Comparison of ENCODE assay signal across 11 cellular contexts in the genomic region with DNA sequence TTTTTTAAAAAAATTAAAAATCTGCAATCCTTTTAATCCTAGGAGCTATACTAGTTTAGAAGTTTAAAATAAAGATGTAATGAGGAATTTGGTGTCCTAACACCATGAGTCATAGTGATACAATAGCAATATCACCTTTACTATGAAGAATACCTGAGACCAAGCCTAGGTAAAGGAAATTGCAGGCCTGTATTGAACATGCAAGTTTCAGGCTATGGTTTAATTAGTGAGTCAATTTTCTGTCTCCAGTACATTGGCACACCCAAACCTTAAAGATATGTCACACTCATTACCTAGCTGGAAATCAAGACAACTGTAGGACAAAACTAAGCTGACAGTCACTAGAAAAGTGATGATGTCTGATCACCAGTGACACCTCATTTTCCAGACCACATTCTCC. TPM values are rescaled to one million over a fixed set of nuclear protein-coding genes. Genes with fewer than 3 reads are reported as not detected.
DNase-seq lines count a peak whose midpoint lies in the region; ATAC-seq, FAIRE-seq and TF ChIP-seq lines count a peak whose summit lies in the region.
"Not testable (repeated sequence)": the region's sequence is repeated elsewhere in the genome, so short reads cannot be mapped to it uniquely, and the experiment has no call there.
"Had no signal": no experiment of that assay in that cellular context is flagged by ENCODE, and none has a peak within 500 bp of the region (broad histone marks: within the 10 kb centered on the region; RNA-seq: fewer than 3 reads in every experiment).

No MANE protein-coding gene starts in this region.

- RAD21 ChIA-PET in HCT116 (lab: Charles Lee; ENCODE audit: low non-redundant PET in 1 of 2, low total read pairs in 2 of 2, uncharacterized antibody in 2 of 2, unreplicated experiment in 2 of 2): not testable (repeated sequence)

- H3K27me3 Mint-ChIP-seq in activated T-cell treated with anti-CD3 and anti-CD28 coated beads, Interleukin-2, amount 50 U/mL, for 72 hours (ENCODE audit: low read depth); astrocyte (ENCODE audit: low read depth, unreplicated experiment): not testable (repeated sequence)

- not testable (repeated sequence) for H3K9ac ChIP-seq in HCT116 (ENCODE audit: low read length); astrocyte (ENCODE audit: low read length); parathyroid adenoma
- H3K9ac ChIP-seq in keratinocyte (ENCODE audit: control insufficient read depth, extremely low read depth, insufficient read depth, low read length): peak overlapping the region; percentile 57

- TF ChIP-seq CTCF in HCT116 (IDR thresholded peaks at IDR 0.05 in 2 of 3, conservative IDR thresholded peaks at IDR 0.05 in 1 of 3; ENCODE audit: borderline replicate concordance in 1 of 3, insufficient read depth in 1 of 3, low read depth in 2 of 3, low read length in 2 of 3); astrocyte (IDR thresholded peaks at IDR 0.05; ENCODE audit: insufficient read depth, low read depth, low read length); epithelial cell of esophagus (IDR thresholded peaks at IDR 0.05; ENCODE audit: insufficient read depth, low read depth, low read length, missing control alignments); keratinocyte (optimal IDR thresholded peaks at IDR 0.05 in 1 of 3, IDR thresholded peaks at IDR 0.05 in 1 of 3, conservative IDR thresholded peaks at IDR 0.05 in 1 of 3; ENCODE audit: extremely low read depth in 1 of 3, insufficient read depth in 2 of 3, low read length in 3 of 3); parathyroid adenoma (IDR thresholded peaks at IDR 0.05): not testable (repeated sequence)

- not testable (repeated sequence) for H3K9me3 ChIP-seq in HCT116 (ENCODE audit: control insufficient read depth in 1 of 2, insufficient read depth in 1 of 2, low read depth in 1 of 2, low read length in 2 of 2); SJSA1 (replicated peaks); astrocyte (ENCODE audit: insufficient read depth, low read depth, low read length); keratinocyte (ENCODE audit: control insufficient read depth, low read depth, low read length); parathyroid adenoma (ENCODE audit: control insufficient read depth, low read length)

- TF ChIP-seq POLR2A in HCT116 (IDR thresholded peaks at IDR 0.05; ENCODE audit: borderline replicate concordance, extremely low read depth, insufficient read depth, insufficient read length): not testable (repeated sequence)

- H3K4me1 ChIP-seq in ACC112 (ENCODE audit: control insufficient read depth, insufficient read depth, low read length, unreplicated experiment): peaks cover 46% of the 10 kb centered on the region
- H3K4me1 ChIP-seq in HCT116 (ENCODE audit: control insufficient read depth in 1 of 2, insufficient read depth in 2 of 2, low read length in 2 of 2): peaks cover 43 to 56% of the 10 kb centered on the region in 2 experiments
- H3K4me1 ChIP-seq in SJSA1 (replicated peaks): peaks cover 50% of the 10 kb centered on the region
- H3K4me1 ChIP-seq in astrocyte (ENCODE audit: insufficient read depth, low read length): peaks cover 39% of the 10 kb centered on the region
- H3K4me1 ChIP-seq in keratinocyte (ENCODE audit: control insufficient read depth, extremely low read depth, insufficient read depth, low read length): peaks cover 62% of the 10 kb centered on the region
- peaks cover 11% of the 10 kb centered on the region for H3K4me1 ChIP-seq in parathyroid adenoma

- H3K79me2 ChIP-seq in ACC112 (ENCODE audit: control insufficient read depth, insufficient read depth, low read length, unreplicated experiment); HCT116 (ENCODE audit: insufficient read depth, low read length); astrocyte (ENCODE audit: insufficient read depth, low read length); keratinocyte (ENCODE audit: control insufficient read depth, insufficient read depth, low read length); parathyroid adenoma: not testable (repeated sequence)

- intact Hi-C loops in HCT116 (cut with micrococcal nuclease): not testable (repeated sequence)

- H3K4me3 ChIP-seq in ACC112 (ENCODE audit: low read depth, low read length); HCT116 (replicated peaks in 1 of 2; ENCODE audit: low read depth in 1 of 2, low read length in 2 of 2); SJSA1; astrocyte (ENCODE audit: insufficient read depth, low read depth, low read length); epithelial cell of esophagus (ENCODE audit: low read length); keratinocyte (ENCODE audit: control insufficient read depth in 2 of 3, extremely low read depth in 1 of 3, insufficient read depth in 2 of 3, low read depth in 1 of 3, low read length in 3 of 3); parathyroid adenoma (ENCODE audit: low read depth, low read length): not testable (repeated sequence)

- not testable (repeated sequence) for DNase-seq in HCT116 (ENCODE audit: low read depth, low spot score); SJSA1 (ENCODE audit: low read depth in 1 of 2, low spot score in 2 of 2); activated T-cell treated with anti-CD3 and anti-CD28 coated beads, Interleukin-2, amount 50 U/mL, for 72 hours; astrocyte (ENCODE audit: low read depth); keratinocyte (ENCODE audit: low read depth, low spot score)
- DNase-seq in epithelial cell of esophagus (ENCODE audit: low read depth): peak; percentile 79

- H3K9me1 ChIP-seq in keratinocyte (ENCODE audit: control insufficient read depth, extremely low read depth, insufficient read depth, low read length): not testable (repeated sequence)

- H3K36me3 Mint-ChIP-seq in activated T-cell treated with anti-CD3 and anti-CD28 coated beads, Interleukin-2, amount 50 U/mL, for 72 hours (ENCODE audit: insufficient read depth in 2 of 2); astrocyte (ENCODE audit: low read depth, unreplicated experiment): not testable (repeated sequence)

- CTCF ChIA-PET in HCT116 (lab: Charles Lee): not testable (repeated sequence)

- not testable (repeated sequence) for TF ChIP-seq RAD21 in HCT116 (IDR thresholded peaks at IDR 0.05; ENCODE audit: low read depth)

- not testable (repeated sequence) for BruUV-seq in HCT116 (replicated peaks; lab: Mats Ljungman, UMichigan)

- H3K4me2 ChIP-seq in HCT116 (ENCODE audit: low read length) (peak overlapping the region; percentile 58), keratinocyte (ENCODE audit: control insufficient read depth, extremely low read depth, insufficient read depth, low read depth, low read length) (peak overlapping the region; percentile 73)
- H3K4me2 ChIP-seq in astrocyte (ENCODE audit: low read length); parathyroid adenoma (ENCODE audit: low read length): not testable (repeated sequence)

- FAIRE-seq in astrocyte (lab: Jason Lieb, UNC) (peak; percentile 58), keratinocyte (lab: Jason Lieb, UNC) (peak; percentile 85)

- H3K27ac Mint-ChIP-seq in activated T-cell treated with anti-CD3 and anti-CD28 coated beads, Interleukin-2, amount 50 U/mL, for 72 hours; astrocyte (ENCODE audit: unreplicated experiment): not testable (repeated sequence)

- H3K27ac ChIP-seq in ACC112 (ENCODE audit: low read depth, low read length): peak overlapping the region; percentile 98; the same call in 1 of the 2 replicates
- H3K27ac ChIP-seq in HCT116 (ENCODE audit: low read depth, low read length); parathyroid adenoma: not testable (repeated sequence)
- H3K27ac ChIP-seq in SJSA1: peak overlapping the region; percentile 100
- H3K27ac ChIP-seq in astrocyte (ENCODE audit: low read depth, low read length): peak overlapping the region; percentile 83
- peak overlapping the region; percentile 91 for H3K27ac ChIP-seq in keratinocyte (ENCODE audit: control insufficient read depth, insufficient read depth, low read length)

- POLR2A ChIA-PET in HCT116 (lab: Charles Lee): interaction anchor here (0.7 kb wide), 1 partner anchor 10 kb away, joined by 3 read pairs; no protein-coding TSS in a partner anchor

- not testable (repeated sequence) for H4K20me1 ChIP-seq in HCT116 (ENCODE audit: insufficient read depth); astrocyte (ENCODE audit: insufficient read depth, low read length); keratinocyte (ENCODE audit: control insufficient read depth, extremely low read depth, insufficient read depth, low read length)

- ATAC-seq in HCT116; activated T-cell treated with anti-CD3 and anti-CD28 coated beads, Interleukin-2, amount 50 U/mL, for 72 hours (replicated peaks in 1 of 2): not testable (repeated sequence)

- H3K4me1 Mint-ChIP-seq in activated T-cell treated with anti-CD3 and anti-CD28 coated beads, Interleukin-2, amount 50 U/mL, for 72 hours (ENCODE audit: low read depth): peaks cover 50% of the 10 kb centered on the region
- H3K4me1 Mint-ChIP-seq in astrocyte (ENCODE audit: low read depth, unreplicated experiment): peaks cover 43% of the 10 kb centered on the region

- not testable (repeated sequence) for H3K9me3 Mint-ChIP-seq in activated T-cell treated with anti-CD3 and anti-CD28 coated beads, Interleukin-2, amount 50 U/mL, for 72 hours; astrocyte (ENCODE audit: unreplicated experiment)

- not testable (repeated sequence) for H3K36me3 ChIP-seq in ACC112 (ENCODE audit: insufficient read depth, low read length); HCT116 (ENCODE audit: control insufficient read depth in 1 of 2, insufficient read depth in 2 of 2, low read length in 2 of 2); SJSA1; astrocyte (ENCODE audit: insufficient read depth, low read length); keratinocyte (ENCODE audit: control insufficient read depth in 2 of 2, extremely low read depth in 1 of 2, insufficient read depth in 2 of 2, low read length in 2 of 2); parathyroid adenoma (ENCODE audit: control insufficient read depth, insufficient read depth, low read length)

- dilution Hi-C loops in keratinocyte (cut with MboI; ENCODE audit: extremely low pct_ligation_motif_present, low sequenced_read_pairs): not testable (repeated sequence)

- not testable (repeated sequence) for H2AFZ ChIP-seq in ACC112 (ENCODE audit: low read length, unreplicated experiment); HCT116 (ENCODE audit: low read depth, low read length, poor library complexity, severe bottlenecking); astrocyte (ENCODE audit: low read depth, low read length)
- peak overlapping the region; percentile 53 for H2AFZ ChIP-seq in keratinocyte (ENCODE audit: control insufficient read depth, low read length)
- H2AFZ ChIP-seq in parathyroid adenoma: peak overlapping the region; percentile 36

- H3K4me3 Mint-ChIP-seq in activated T-cell treated with anti-CD3 and anti-CD28 coated beads, Interleukin-2, amount 50 U/mL, for 72 hours: peak overlapping the region; percentile 17 to 23
- H3K4me3 Mint-ChIP-seq in astrocyte (ENCODE audit: unreplicated experiment): not testable (repeated sequence)

- not testable (repeated sequence) for H3K27me3 ChIP-seq in ACC112 (ENCODE audit: insufficient read depth, low read length); HCT116 (ENCODE audit: insufficient read depth, low read length); SJSA1 (replicated peaks); astrocyte (ENCODE audit: insufficient read depth, low read length); keratinocyte (ENCODE audit: control insufficient read depth, extremely low read depth, insufficient read depth, low read length); parathyroid adenoma (ENCODE audit: control insufficient read depth, insufficient read depth, low read length)

- H3K9me2 ChIP-seq in HCT116 (ENCODE audit: insufficient read depth): not testable (repeated sequence)

RNA-seq across cellular contexts. Expression of gene UPP1, which starts 6.7 kb away (rescaled TPM):
- total RNA-seq in HCT116 (2021; ENCODE audit: unreplicated experiment): 42.7 TPM
- 221 and 353 TPM in 2 replicates for polyA plus RNA-seq in HCT116 (2012)
- total RNA-seq in SJSA1 (2014; rRNA removed; shearing (Covaris generic)): 39.8 and 60.4 TPM in 2 replicates
- total RNA-seq in activated T-cell treated with anti-CD3 and anti-CD28 coated beads, Interleukin-2, amount 50 U/mL, for 72 hours: 100 to 1,000 TPM in 1 of 2 donors, 10 to 100 TPM in 1; 92.2 to 122 TPM
- total RNA-seq in astrocyte: 33.6 and 54.2 TPM in 2 replicates
- polyA plus RNA-seq in keratinocyte: 165 to 226 TPM (median 202 TPM) in 3 replicates
- polyA plus RNA-seq in keratinocyte (2011; ENCODE audit: low read depth): 303 TPM
- 124 and 240 TPM in 2 replicates for polyA plus RNA-seq in keratinocyte (2011; cell fraction: cytosol; rRNA removed)
- polyA plus RNA-seq in keratinocyte (2011; cell fraction: nucleus; rRNA removed): 328 and 366 TPM in 2 replicates
- polyA plus RNA-seq in keratinocyte (2012; ENCODE audit: low replicate concordance): 177 and 511 TPM in 2 replicates
- 120 to 141 TPM (median 124 TPM) in 3 replicates for polyA minus RNA-seq in keratinocyte
- polyA minus RNA-seq in keratinocyte (2011; cell fraction: cytosol; rRNA and poly(A)+ RNA removed): 141 TPM
- 105 and 108 TPM in 2 replicates for polyA minus RNA-seq in keratinocyte (2011; cell fraction: nucleus; rRNA and poly(A)+ RNA removed)

RNA-seq across cellular contexts. Expression of gene C7orf57, which starts 47.0 kb away (rescaled TPM):
- total RNA-seq in HCT116 (2021; ENCODE audit: unreplicated experiment) (0.15 TPM), astrocyte (not detected in 2 replicates)
- 0.17 and 0.37 TPM in 2 replicates for polyA plus RNA-seq in HCT116 (2012)
- 0.34 and 3.8 TPM in 2 replicates for total RNA-seq in SJSA1 (2014; rRNA removed; shearing (Covaris generic))
- total RNA-seq in activated T-cell treated with anti-CD3 and anti-CD28 coated beads, Interleukin-2, amount 50 U/mL, for 72 hours: under 1 TPM; 0.12 to 0.56 TPM
- polyA plus RNA-seq in keratinocyte: 0.22 to 0.60 TPM (median 0.39 TPM) in 3 replicates
- polyA plus RNA-seq in keratinocyte (2011; ENCODE audit: low read depth): 2.0 TPM
- 0.11 and 0.17 TPM in 2 replicates for polyA plus RNA-seq in keratinocyte (2011; cell fraction: cytosol; rRNA removed)
- 0.64 and 0.74 TPM in 2 replicates for polyA plus RNA-seq in keratinocyte (2011; cell fraction: nucleus; rRNA removed)
- polyA plus RNA-seq in keratinocyte (2012; ENCODE audit: low replicate concordance): 0.36 and 1.6 TPM in 2 replicates
- 0.13 to 0.43 TPM in 2 of 3 replicates, not detected in the other for polyA minus RNA-seq in keratinocyte
- polyA minus RNA-seq in keratinocyte (2011; cell fraction: cytosol; rRNA and poly(A)+ RNA removed): not detected
- not detected in 2 replicates for polyA minus RNA-seq in keratinocyte (2011; cell fraction: nucleus; rRNA and poly(A)+ RNA removed)
- total RNA-seq: NCI-H460, Peyer's patch had no signal
- polyA plus RNA-seq: CD14-positive monocyte had no signal

RNA-seq across cellular contexts. Expression of gene SUN3, which starts 53.5 kb away (rescaled TPM):
- total RNA-seq in HCT116 (2021; ENCODE audit: unreplicated experiment) (4.5 TPM), astrocyte (not detected in 2 replicates)
- 3.2 and 3.4 TPM in 2 replicates for polyA plus RNA-seq in HCT116 (2012)
- 17.0 and 24.4 TPM in 2 replicates for total RNA-seq in SJSA1 (2014; rRNA removed; shearing (Covaris generic))
- under 1 TPM in 1 of 2 donors, not detected in 1; 0.99 TPM for total RNA-seq in activated T-cell treated with anti-CD3 and anti-CD28 coated beads, Interleukin-2, amount 50 U/mL, for 72 hours
- polyA plus RNA-seq in keratinocyte: not detected in 3 replicates
- 1.2 TPM for polyA plus RNA-seq in keratinocyte (2011; ENCODE audit: low read depth)
- 0.11 TPM in 1 of 2 replicates, not detected in the other for polyA plus RNA-seq in keratinocyte (2011; cell fraction: cytosol; rRNA removed)
- polyA plus RNA-seq in keratinocyte (2011; cell fraction: nucleus; rRNA removed): 0.28 and 0.36 TPM in 2 replicates
- polyA plus RNA-seq in keratinocyte (2012; ENCODE audit: low replicate concordance): 0.55 TPM in 1 of 2 replicates, not detected in the other
- polyA minus RNA-seq in keratinocyte: 0.13 to 0.23 TPM in 2 of 3 replicates, not detected in the other
- not detected for polyA minus RNA-seq in keratinocyte (2011; cell fraction: cytosol; rRNA and poly(A)+ RNA removed)
- polyA minus RNA-seq in keratinocyte (2011; cell fraction: nucleus; rRNA and poly(A)+ RNA removed): not detected in 2 replicates
- total RNA-seq: NCI-H460, Peyer's patch had no signal
- polyA plus RNA-seq: CD14-positive monocyte had no signal
